8 cellular contexts compared by ENCODE assay signal in genomic region chr5:174793684-174794328, GRCh38.
DNase-seq lines count a peak whose midpoint lies in the region; ATAC-seq and TF ChIP-seq lines count a peak whose summit lies in the region.

No MANE protein-coding gene starts in this region.

- no peak overlapping the region for H2AFZ ChIP-seq in DND-41 (ENCODE audit: low read depth, low read length)

- WGBS in right lobe of liver (ENCODE audit: insufficient coverage, low coverage, low lambda C conversion rate, missing lambda C conversion rate): 0% methylated on average over 8 of the region's 31 CpGs

- H3K27me3 ChIP-seq in DND-41 (ENCODE audit: insufficient read depth, low read length, poor library complexity) (no peaks in the 10 kb centered on the region), right lobe of liver (peaks cover 0 to 12% of the 10 kb centered on the region in 2 donors)

- TF ChIP-seq POLR2A in right lobe of liver (IDR thresholded peaks at IDR 0.05): no peak

- H3K79me2 ChIP-seq in DND-41 (ENCODE audit: insufficient read depth, low read length): no peaks in the 10 kb centered on the region

- H4K20me1 ChIP-seq in DND-41 (ENCODE audit: insufficient read depth, low read length): no peaks in the 10 kb centered on the region

- no peaks in the 10 kb centered on the region for H3K36me3 ChIP-seq in DND-41 (ENCODE audit: insufficient read depth, low read length)
- H3K36me3 ChIP-seq in right lobe of liver: no peaks in the 10 kb centered on the region

- no peak overlapping the region for H3K4me2 ChIP-seq in DND-41 (ENCODE audit: insufficient read depth, low read length)

- DNase-seq in DND-41 (peak; percentile 7), NCI-H1105 treated with DMSO at 0.1 percent for 48 hours (lab: John Stamatoyannopoulos, UW) (peak; percentile 38), coronary artery (ENCODE audit: low spot score) (peak; percentile 74), right lobe of liver (peak; percentile 54 to 64 (median 59))
- DNase-seq in activated CD4-positive, alpha-beta T cell treated with anti-CD3 and anti-CD28 coated beads for 48 hours: peak; percentile 66
- DNase-seq in stimulated activated CD4-positive, alpha-beta T cell treated with anti-CD3 and anti-CD28 coated beads, TNF-alpha, amount 100 ng/mL, for 1 hour (ENCODE audit: low read depth in 3 of 3, low spot score in 1 of 3): peak in 2 of 3 donors; percentile 3 to 27

- no peak for ATAC-seq in DND-41 (ENCODE audit: insufficient read depth, low read depth)
- ATAC-seq in GM21723 (IDR thresholded peaks at IDR 0.05; ENCODE audit: unreplicated experiment): peak; percentile 65
- ATAC-seq in right lobe of liver: peak; percentile 80 to 92 (median 85)
- no peak for ATAC-seq in GM18520 (IDR thresholded peaks at IDR 0.05; ENCODE audit: unreplicated experiment)

- peaks cover 2% of the 10 kb centered on the region for H3K9me3 ChIP-seq in DND-41 (ENCODE audit: insufficient read depth, low read length, severe bottlenecking)
- no peaks in the 10 kb centered on the region for H3K9me3 ChIP-seq in right lobe of liver

- H3K4me3 ChIP-seq in DND-41 (ENCODE audit: low read depth in 1 of 2, low read length in 2 of 2) (no peak overlapping the region), coronary artery (no peak overlapping the region), right lobe of liver (no peak overlapping the region)

- no peak overlapping the region for H3K27ac ChIP-seq in DND-41 (ENCODE audit: low read length)
- H3K27ac ChIP-seq in coronary artery: no peak overlapping the region
- H3K27ac ChIP-seq in right lobe of liver: no peak overlapping the region

- intact Hi-C loops in right lobe of liver (cut with DNase I): loop anchor here (5.0 to 10.0 kb wide), 2 partner anchors 369 to 377 kb away; no protein-coding TSS in a partner anchor

- TF ChIP-seq CTCF in DND-41 (IDR thresholded peaks at IDR 0.05; ENCODE audit: borderline replicate concordance, extremely low read depth, low read length, poor library complexity, severe bottlenecking) (no peak), coronary artery (IDR thresholded peaks at IDR 0.05) (peak; percentile 76), right lobe of liver (IDR thresholded peaks at IDR 0.05) (peak; percentile 63 to 86 (median 79))

- H3K9ac ChIP-seq in DND-41 (ENCODE audit: low read depth, low read length): no peak overlapping the region

- no peaks in the 10 kb centered on the region for H3K4me1 ChIP-seq in DND-41 (ENCODE audit: insufficient read depth, low read length)
- H3K4me1 ChIP-seq in right lobe of liver: no peaks in the 10 kb centered on the region

Comparison
In these comparisons a context has a peak if more than half of its experiments do, and no peak if none do; other contexts are left out.
1. ATAC-seq: peak in GM21723 (single experiment) and right lobe of liver (4 of 4); none in DND-41 (single experiment) and GM18520 (single experiment).
2. DNase-seq: peak in every context shown above with its lines; median percentile 74 in coronary artery; 66 in activated CD4-positive, alpha-beta T cell treated with anti-CD3 and anti-CD28 coated beads for 48 hours; 59 in right lobe of liver; 38 in NCI-H1105 treated with DMSO at 0.1 percent for 48 hours; 15 in stimulated activated CD4-positive, alpha-beta T cell treated with anti-CD3 and anti-CD28 coated beads, TNF-alpha, amount 100 ng/mL, for 1 hour; 7 in DND-41.